8 cellular contexts compared by ENCODE assay signal in genomic region chr6:25278914-25279747, GRCh38. TPM values are rescaled to one million over a fixed set of nuclear protein-coding genes. Genes with fewer than 3 reads are reported as not detected.
DNase-seq lines count a peak whose midpoint lies in the region; ATAC-seq and TF ChIP-seq lines count a peak whose summit lies in the region.

TSS of gene CARMIL1 (plus strand) at chr6:25279374. CDS start at chr6:25279796, 422 bp downstream.

- H3K27me3 ChIP-seq in PC-9 (ENCODE audit: insufficient read depth, low read depth), result no peaks in the 10 kb centered on the region
- H3K27me3 ChIP-seq in naive thymus-derived CD4-positive, alpha-beta T cell (ENCODE audit: control insufficient read depth in 2 of 2, insufficient read depth in 2 of 2, low read length in 2 of 2), result no peaks in the 10 kb centered on the region

- CTCF ChIA-PET in PC-9 (lab: Charles Lee), result interaction anchor here (0.6 to 1.9 kb wide), 17 partner anchors 13 to 1322 kb away, joined by 3 to 17 read pairs (median 7); no protein-coding TSS in a partner anchor
- CTCF ChIA-PET in naive thymus-derived CD4-positive, alpha-beta T cell (lab: Charles Lee), result interaction anchor here (0.6 to 3.3 kb wide), 25 partner anchors 8 to 319 kb away, joined by 3 to 77 read pairs (median 3); no protein-coding TSS in a partner anchor

- H3K4me2 ChIP-seq in PC-9, result peak within 1 kb of the TSS; percentile 88

- peak within 1 kb of the TSS; percentile 62 for H3K27ac ChIP-seq in PC-9
- peak within 1 kb of the TSS; percentile 77 for H3K27ac ChIP-seq in naive thymus-derived CD4-positive, alpha-beta T cell (ENCODE audit: low read depth, low read length)

- H3K27me3 Mint-ChIP-seq in IgD-negative memory B cell, result peaks cover 14% of the 10 kb centered on the region
- peaks cover 12% of the 10 kb centered on the region for H3K27me3 Mint-ChIP-seq in activated T-helper 1 cell treated with anti-CD3 and anti-CD28 coated beads, Interleukin-12 subunit alpha, Interleukin-12 subunit beta, Interleukin-2, Interleukin-4 antibody, amounts not matched to agents 30 ng/mL and 10 ng/mL and 1 ng/mL, durations not matched to agents 14 hours and 24 hours and 36 hours (ENCODE audit: insufficient read depth)
- H3K27me3 Mint-ChIP-seq in naive thymus-derived CD4-positive, alpha-beta T cell, result peaks cover 0 to 16% (median 6%) of the 10 kb centered on the region in 5 donors
- H3K27me3 Mint-ChIP-seq in stimulated activated naive B cell treated with anti-CD40 and anti-IgM and Interleukin-4, amounts not matched to agents 10 μg/mL and 1 μg/mL and 100 μg/mL, for 72 hours, result peaks cover 0 to 4% of the 10 kb centered on the region in 2 donors

- peak within 1 kb of the TSS; percentile 96 for H2AFZ ChIP-seq in PC-9

- no peaks in the 10 kb centered on the region for H3K9me3 Mint-ChIP-seq in IgD-negative memory B cell
- no peaks in the 10 kb centered on the region for H3K9me3 Mint-ChIP-seq in activated T-helper 1 cell treated with anti-CD3 and anti-CD28 coated beads, Interleukin-12 subunit alpha, Interleukin-12 subunit beta, Interleukin-2, Interleukin-4 antibody, amounts not matched to agents 30 ng/mL and 10 ng/mL and 1 ng/mL, durations not matched to agents 14 hours and 24 hours and 36 hours
- H3K9me3 Mint-ChIP-seq in naive thymus-derived CD4-positive, alpha-beta T cell, result no peaks in the 10 kb centered on the region
- no peaks in the 10 kb centered on the region for H3K9me3 Mint-ChIP-seq in stimulated activated naive B cell treated with anti-CD40 and anti-IgM and Interleukin-4, amounts not matched to agents 10 μg/mL and 1 μg/mL and 100 μg/mL, for 72 hours

- H3K36me3 Mint-ChIP-seq in IgD-negative memory B cell, result no peaks in the 10 kb centered on the region
- no peaks in the 10 kb centered on the region for H3K36me3 Mint-ChIP-seq in activated T-helper 1 cell treated with anti-CD3 and anti-CD28 coated beads, Interleukin-12 subunit alpha, Interleukin-12 subunit beta, Interleukin-2, Interleukin-4 antibody, amounts not matched to agents 30 ng/mL and 10 ng/mL and 1 ng/mL, durations not matched to agents 14 hours and 24 hours and 36 hours (ENCODE audit: low read depth)
- peaks cover 0 to 3% (median 0%) of the 10 kb centered on the region in 5 donors for H3K36me3 Mint-ChIP-seq in naive thymus-derived CD4-positive, alpha-beta T cell
- H3K36me3 Mint-ChIP-seq in stimulated activated naive B cell treated with anti-CD40 and anti-IgM and Interleukin-4, amounts not matched to agents 10 μg/mL and 1 μg/mL and 100 μg/mL, for 72 hours, result no peaks in the 10 kb centered on the region

- peak; percentile 66 for TF ChIP-seq CTCF in PC-9 (conservative IDR thresholded peaks at IDR 0.05)

- H3K9me2 ChIP-seq in PC-9 (ENCODE audit: insufficient read depth), result no peaks in the 10 kb centered on the region

- POLR2A ChIA-PET in PC-9 (lab: Charles Lee; ENCODE audit: unreplicated experiment), result interaction anchor here (0.6 to 1.2 kb wide), 11 partner anchors 11 to 919 kb away, joined by 3 to 18 read pairs (median 8); no protein-coding TSS in a partner anchor
- POLR2A ChIA-PET in naive thymus-derived CD4-positive, alpha-beta T cell (lab: Charles Lee), result interaction anchor here (0.6 to 3.1 kb wide), 15 partner anchors 8 to 211 kb away, joined by 3 to 22 read pairs (median 4); no protein-coding TSS in a partner anchor

- peaks cover 9 to 33% (median 10%) of the 10 kb centered on the region in 3 donors for H3K4me1 Mint-ChIP-seq in IgD-negative memory B cell
- H3K4me1 Mint-ChIP-seq in activated T-helper 1 cell treated with anti-CD3 and anti-CD28 coated beads, Interleukin-12 subunit alpha, Interleukin-12 subunit beta, Interleukin-2, Interleukin-4 antibody, amounts not matched to agents 30 ng/mL and 10 ng/mL and 1 ng/mL, durations not matched to agents 14 hours and 24 hours and 36 hours (ENCODE audit: low read depth), result peaks cover 30% of the 10 kb centered on the region
- H3K4me1 Mint-ChIP-seq in naive thymus-derived CD4-positive, alpha-beta T cell, result peaks cover 19 to 62% (median 41%) of the 10 kb centered on the region in 7 donors
- peaks cover 15 to 30% of the 10 kb centered on the region in 2 donors for H3K4me1 Mint-ChIP-seq in stimulated activated naive B cell treated with anti-CD40 and anti-IgM and Interleukin-4, amounts not matched to agents 10 μg/mL and 1 μg/mL and 100 μg/mL, for 72 hours

- H3K27ac Mint-ChIP-seq in IgD-negative memory B cell, result peak within 1 kb of the TSS; percentile 40 to 91 (median 60)
- peak within 1 kb of the TSS; percentile 79 for H3K27ac Mint-ChIP-seq in activated T-helper 1 cell treated with anti-CD3 and anti-CD28 coated beads, Interleukin-12 subunit alpha, Interleukin-12 subunit beta, Interleukin-2, Interleukin-4 antibody, amounts not matched to agents 30 ng/mL and 10 ng/mL and 1 ng/mL, durations not matched to agents 14 hours and 24 hours and 36 hours
- peak within 1 kb of the TSS; percentile 74 to 94 (median 90) for H3K27ac Mint-ChIP-seq in naive thymus-derived CD4-positive, alpha-beta T cell
- peak within 1 kb of the TSS; percentile 76 for H3K27ac Mint-ChIP-seq in stimulated activated naive B cell treated with anti-CD40 and anti-IgM and Interleukin-4, amounts not matched to agents 10 μg/mL and 1 μg/mL and 100 μg/mL, for 72 hours

- peak within 1 kb of the TSS; percentile 85 to 94 (median 90) for H3K4me3 Mint-ChIP-seq in IgD-negative memory B cell
- peak within 1 kb of the TSS; percentile 88 for H3K4me3 Mint-ChIP-seq in activated T-helper 1 cell treated with anti-CD3 and anti-CD28 coated beads, Interleukin-12 subunit alpha, Interleukin-12 subunit beta, Interleukin-2, Interleukin-4 antibody, amounts not matched to agents 30 ng/mL and 10 ng/mL and 1 ng/mL, durations not matched to agents 14 hours and 24 hours and 36 hours
- peak within 1 kb of the TSS; percentile 88 to 98 (median 94) for H3K4me3 Mint-ChIP-seq in naive thymus-derived CD4-positive, alpha-beta T cell
- H3K4me3 Mint-ChIP-seq in stimulated activated naive B cell treated with anti-CD40 and anti-IgM and Interleukin-4, amounts not matched to agents 10 μg/mL and 1 μg/mL and 100 μg/mL, for 72 hours, result peak within 1 kb of the TSS; percentile 86 to 95

- ATAC-seq in GM21528 (IDR thresholded peaks at IDR 0.05; ENCODE audit: low FRiP score, unreplicated experiment), result peak; percentile 78
- ATAC-seq in naive thymus-derived CD4-positive, alpha-beta T cell, result peak; percentile 84
- ATAC-seq in stimulated activated naive B cell treated with anti-CD40 and anti-IgM and Interleukin-4, amounts not matched to agents 10 μg/mL and 1 μg/mL and 100 μg/mL, for 72 hours (replicated peaks), result peak; percentile 82 to 85

- intact Hi-C loops in PC-9 (cut with micrococcal nuclease; ENCODE audit: unreplicated experiment), result loop anchor here (1.0 kb wide), 2 partner anchors 56 to 211 kb away; no protein-coding TSS in a partner anchor
- intact Hi-C loops in activated T-helper 1 cell treated with anti-CD3 and anti-CD28 coated beads, Interleukin-12 subunit alpha, Interleukin-12 subunit beta, Interleukin-2, Interleukin-4 antibody, amounts not matched to agents 30 ng/mL and 10 ng/mL and 1 ng/mL, durations not matched to agents 14 hours and 24 hours and 36 hours (cut with micrococcal nuclease), result loop anchor here (1.0 to 5.0 kb wide), 5 partner anchors 9 to 663 kb away; no protein-coding TSS in a partner anchor
- intact Hi-C loops in naive thymus-derived CD4-positive, alpha-beta T cell (cut with micrococcal nuclease), result loop anchor here (1.0 to 5.0 kb wide), 9 partner anchors 14 to 683 kb away; partner anchors contain the start of gene TRIM38 (in 1 of the 2)

- no peaks in the 10 kb centered on the region for H3K36me3 ChIP-seq in PC-9 (ENCODE audit: low read depth)
- peaks cover 0 to 4% (median 0%) of the 10 kb centered on the region in 3 experiments for H3K36me3 ChIP-seq in naive thymus-derived CD4-positive, alpha-beta T cell (ENCODE audit: control insufficient read depth in 2 of 3, insufficient read depth in 3 of 3, low read length in 3 of 3)

- 0 out of 2 replicates have a peak, but pooled peaks cover 6% of the 10 kb centered on the region for H3F3A ChIP-seq in PC-9 (ENCODE audit: insufficient read depth, low read depth)

- peaks cover 37% of the 10 kb centered on the region for H3K79me2 ChIP-seq in PC-9 (ENCODE audit: low read depth)

- H3K4me3 ChIP-seq in PC-9, result peak within 1 kb of the TSS; percentile 96
- H3K4me3 ChIP-seq in naive thymus-derived CD4-positive, alpha-beta T cell (ENCODE audit: low read length), result peak within 1 kb of the TSS; percentile 64

- peaks cover 21% of the 10 kb centered on the region for H3K4me1 ChIP-seq in PC-9 (replicated peaks; ENCODE audit: insufficient read depth)
- peaks cover 14 to 15% of the 10 kb centered on the region in 2 donors for H3K4me1 ChIP-seq in naive thymus-derived CD4-positive, alpha-beta T cell (ENCODE audit: control insufficient read depth in 2 of 2, insufficient read depth in 2 of 2, low read length in 2 of 2)

- no TSS peak for BruUV-seq in PC-9 (replicated peaks; lab: Mats Ljungman, UMichigan)

- no peaks in the 10 kb centered on the region for H3K9me3 ChIP-seq in PC-9 (ENCODE audit: insufficient read depth, low read depth)
- H3K9me3 ChIP-seq in naive thymus-derived CD4-positive, alpha-beta T cell (ENCODE audit: control insufficient read depth in 2 of 3, low read length in 3 of 3), result no peaks in the 10 kb centered on the region

- no peaks in the 10 kb centered on the region for H4K20me1 ChIP-seq in PC-9 (ENCODE audit: insufficient read depth)

- DNase-seq in DMS153 treated with DMSO at 0.1 percent for 48 hours (lab: John Stamatoyannopoulos, UW; ENCODE audit: unreplicated experiment) (peak; percentile 90), PC-9 (peak; percentile 78 to 94), fibroblast of gingiva (ENCODE audit: low read depth) (peak; percentile 70)
- DNase-seq in activated T-helper 1 cell treated with anti-CD3 and anti-CD28 coated beads, Interleukin-12 subunit alpha, Interleukin-12 subunit beta, Interleukin-2, Interleukin-4 antibody, amounts not matched to agents 30 ng/mL and 10 ng/mL and 1 ng/mL, durations not matched to agents 14 hours and 24 hours and 36 hours (ENCODE audit: low spot score), result peak; percentile 67
- peak; percentile 46 to 76 (median 70) for DNase-seq in naive thymus-derived CD4-positive, alpha-beta T cell
- DNase-seq in stimulated activated naive B cell treated with anti-CD40 and anti-IgM and Interleukin-4, amounts not matched to agents 10 μg/mL and 1 μg/mL and 100 μg/mL, for 72 hours, result peak; percentile 49

RNA-seq across cellular contexts. Expression of gene CARMIL1, which starts in this region (rescaled TPM):
- polyA plus RNA-seq in IgD-negative memory B cell, result 1.1 TPM
- 25.7 and 33.1 TPM in 2 replicates for total RNA-seq in PC-9 (2021)
- total RNA-seq in activated T-helper 1 cell treated with anti-CD3 and anti-CD28 coated beads, Interleukin-12 subunit alpha, Interleukin-12 subunit beta, Interleukin-2, Interleukin-4 antibody, amounts not matched to agents 30 ng/mL and 10 ng/mL and 1 ng/mL, durations not matched to agents 14 hours and 24 hours and 36 hours, result 1.7 and 1.9 TPM in 2 replicates
- total RNA-seq in naive thymus-derived CD4-positive, alpha-beta T cell, result 10 to 100 TPM in 3 of 5 experiments, 1 to 10 TPM in 2; 3.3 to 12.8 (median 10.4) TPM
- 1 to 10 TPM; 2.2 to 3.4 TPM for polyA plus RNA-seq in naive thymus-derived CD4-positive, alpha-beta T cell

Comparison
In these comparisons a context has a peak if more than half of its experiments do, and no peak if none do; other contexts are left out.
1. Peak in every context shown above with its lines: DNase-seq, ATAC-seq, H3K4me3 ChIP-seq and H3K27ac ChIP-seq.